Comparison of ENCODE assay signal across 9 cellular contexts in the genomic region with DNA sequence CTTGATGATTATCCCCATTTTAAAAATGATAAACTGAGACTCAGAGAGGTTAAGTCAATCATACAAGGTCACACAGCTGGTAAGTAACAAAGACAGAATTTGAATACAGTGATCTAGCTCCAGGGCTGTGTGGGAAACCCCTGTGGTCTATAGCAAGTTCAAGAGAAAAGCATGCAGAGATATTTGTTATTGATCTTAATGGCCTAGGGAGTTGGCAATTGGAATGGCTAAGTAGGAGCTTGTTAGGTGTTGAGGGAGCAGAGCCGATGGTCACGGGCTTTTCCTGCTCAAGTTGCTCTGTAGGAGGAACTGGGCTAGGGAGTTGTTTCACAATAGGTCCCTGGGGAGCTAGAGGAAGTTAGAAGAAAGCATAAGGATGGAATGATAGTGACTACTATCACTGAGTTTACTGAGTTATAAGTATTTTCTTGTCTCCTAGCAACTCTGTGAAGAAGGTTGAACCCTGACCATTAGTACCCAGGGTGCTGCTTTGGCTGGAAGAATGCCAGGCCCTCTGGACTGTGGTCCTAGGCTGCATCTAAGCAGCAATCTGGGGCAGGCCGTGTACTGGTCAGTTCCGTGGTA. TPM values are rescaled to one million over a fixed set of nuclear protein-coding genes. Genes with fewer than 3 reads are reported as not detected.
DNase-seq lines count a peak whose midpoint lies in the region; TF ChIP-seq lines count a peak whose summit lies in the region.
"Had no signal": no experiment of that assay in that cellular context is flagged by ENCODE, and none has a peak within 500 bp of the region (broad histone marks: within the 10 kb centered on the region; RNA-seq: fewer than 3 reads in every experiment).

No MANE protein-coding gene starts in this region.

- peaks cover 0 to 4% of the 10 kb centered on the region in 2 experiments; a peak in 1 of 3 replicates for H3K36me3 ChIP-seq in HEK293 (ENCODE audit: control insufficient read depth in 2 of 2, insufficient read depth in 1 of 2, low read length in 2 of 2)
- peaks cover 0 to 16% (median 0%) of the 10 kb centered on the region in 3 donors for H3K36me3 ChIP-seq in Peyer's patch

- POLR2A ChIA-PET in HEK293 (lab: Yijun Ruan, JAX): interaction anchor here (2.8 kb wide), 1 partner anchor 29 kb away, joined by 18 read pairs; the partner anchor contains the start of gene RNF125

- no peaks in the 10 kb centered on the region for H3K27me3 ChIP-seq in Peyer's patch

- H3K4me3 ChIP-seq in HEK293 (ENCODE audit: low read depth, low read length) (no peak overlapping the region), Peyer's patch (no peak overlapping the region), fibroblast of mammary gland (ENCODE audit: control insufficient read depth, low read depth, low read length) (no peak overlapping the region), skeletal muscle cell (ENCODE audit: low read depth, low read length) (no peak overlapping the region)

- CTCF ChIA-PET in HEK293 (lab: Yijun Ruan, JAX): no interaction called here

- no peak overlapping the region for H3K27ac ChIP-seq in HEK293 (ENCODE audit: extremely low read depth, low read depth, low read length)
- H3K27ac ChIP-seq in Peyer's patch: peak overlapping the region; percentile 33 to 86 (median 40)
- H3K27ac ChIP-seq: VCaP had no signal

- TF ChIP-seq POLR2A in Peyer's patch (IDR thresholded peaks at IDR 0.05): peak in 1 of 2 donors; percentile 17

- H3K9me3 ChIP-seq in HEK293 (ENCODE audit: control insufficient read depth, insufficient read depth, low read depth, low read length) (no peaks in the 10 kb centered on the region), Peyer's patch (no peaks in the 10 kb centered on the region)

- TF ChIP-seq CTCF in HEK293 (tag by site-specific recombination; IDR thresholded peaks at IDR 0.05): no peak
- TF ChIP-seq CTCF in Peyer's patch (IDR thresholded peaks at IDR 0.05): no peak
- TF ChIP-seq CTCF in fibroblast of mammary gland (conservative IDR thresholded peaks at IDR 0.05; ENCODE audit: control insufficient read depth, insufficient read depth, low read depth, low read length): no peak

- DNase-seq in DMS53 (lab: John Stamatoyannopoulos, UW) (peak; percentile 11), DMS53 treated with DMSO at 0.1 percent for 48 hours (lab: John Stamatoyannopoulos, UW; ENCODE audit: unreplicated experiment) (no peak), Peyer's patch (peak in 2 of 3 donors; percentile 79 to 85), fibroblast of mammary gland (ENCODE audit: low read depth) (peak; percentile 89), skeletal muscle cell (ENCODE audit: low read depth) (peak; percentile 63), NCI-H1092 treated with DMSO at 0.1 percent for 48 hours (lab: John Stamatoyannopoulos, UW) (no peak), cerebellum (ENCODE audit: low spot score) (no peak)

- H3K4me1 ChIP-seq in HEK293 (ENCODE audit: control insufficient read depth, insufficient read depth, low read length): peaks cover 6% of the 10 kb centered on the region
- H3K4me1 ChIP-seq in Peyer's patch: peaks cover 0 to 28% (median 12%) of the 10 kb centered on the region in 4 donors

TF ChIP-seq in HEK293, 187 proteins besides CTCF, POLR2A, EP300 and RAD21 (continues in another document):
- TF ChIP-seq ZNF366 (tag by site-specific recombination; conservative IDR thresholded peaks at IDR 0.05) (peak; percentile 39; the same call in 1 of the 2 replicates), ZBTB49 (tag by site-specific recombination; IDR thresholded peaks at IDR 0.05; ENCODE audit: low read depth) (no peak), ZNF335 (tag by site-specific recombination; conservative IDR thresholded peaks at IDR 0.05) (no peak), KLF8 (tag by site-specific recombination; IDR thresholded peaks at IDR 0.05) (no peak), ZNF776 (tag by site-specific recombination; IDR thresholded peaks at IDR 0.05; ENCODE audit: borderline replicate concordance) (no peak), ZNF558 (tag by site-specific recombination; IDR thresholded peaks at IDR 0.05) (no peak), ZNF654 (tag by site-specific recombination; IDR thresholded peaks at IDR 0.05; ENCODE audit: low read depth) (no peak), PRDM1 (tag by site-specific recombination; IDR thresholded peaks at IDR 0.05) (0 out of 2 replicates have a peak, but pooled peaks have one; percentile 12), ZNF768 (tag by site-specific recombination; IDR thresholded peaks at IDR 0.05) (peak; percentile 59; the same call in 1 of the 2 replicates), ZNF701 (tag by site-specific recombination; IDR thresholded peaks at IDR 0.05) (no peak), TRIM28 (IDR thresholded peaks at IDR 0.05; ENCODE audit: borderline replicate concordance, low read length) (peak; percentile 37; the same call in 1 of the 2 replicates), ZNF19 (tag by site-specific recombination; IDR thresholded peaks at IDR 0.05; ENCODE audit: low read depth) (no peak)
- TF ChIP-seq, protein P1, sequence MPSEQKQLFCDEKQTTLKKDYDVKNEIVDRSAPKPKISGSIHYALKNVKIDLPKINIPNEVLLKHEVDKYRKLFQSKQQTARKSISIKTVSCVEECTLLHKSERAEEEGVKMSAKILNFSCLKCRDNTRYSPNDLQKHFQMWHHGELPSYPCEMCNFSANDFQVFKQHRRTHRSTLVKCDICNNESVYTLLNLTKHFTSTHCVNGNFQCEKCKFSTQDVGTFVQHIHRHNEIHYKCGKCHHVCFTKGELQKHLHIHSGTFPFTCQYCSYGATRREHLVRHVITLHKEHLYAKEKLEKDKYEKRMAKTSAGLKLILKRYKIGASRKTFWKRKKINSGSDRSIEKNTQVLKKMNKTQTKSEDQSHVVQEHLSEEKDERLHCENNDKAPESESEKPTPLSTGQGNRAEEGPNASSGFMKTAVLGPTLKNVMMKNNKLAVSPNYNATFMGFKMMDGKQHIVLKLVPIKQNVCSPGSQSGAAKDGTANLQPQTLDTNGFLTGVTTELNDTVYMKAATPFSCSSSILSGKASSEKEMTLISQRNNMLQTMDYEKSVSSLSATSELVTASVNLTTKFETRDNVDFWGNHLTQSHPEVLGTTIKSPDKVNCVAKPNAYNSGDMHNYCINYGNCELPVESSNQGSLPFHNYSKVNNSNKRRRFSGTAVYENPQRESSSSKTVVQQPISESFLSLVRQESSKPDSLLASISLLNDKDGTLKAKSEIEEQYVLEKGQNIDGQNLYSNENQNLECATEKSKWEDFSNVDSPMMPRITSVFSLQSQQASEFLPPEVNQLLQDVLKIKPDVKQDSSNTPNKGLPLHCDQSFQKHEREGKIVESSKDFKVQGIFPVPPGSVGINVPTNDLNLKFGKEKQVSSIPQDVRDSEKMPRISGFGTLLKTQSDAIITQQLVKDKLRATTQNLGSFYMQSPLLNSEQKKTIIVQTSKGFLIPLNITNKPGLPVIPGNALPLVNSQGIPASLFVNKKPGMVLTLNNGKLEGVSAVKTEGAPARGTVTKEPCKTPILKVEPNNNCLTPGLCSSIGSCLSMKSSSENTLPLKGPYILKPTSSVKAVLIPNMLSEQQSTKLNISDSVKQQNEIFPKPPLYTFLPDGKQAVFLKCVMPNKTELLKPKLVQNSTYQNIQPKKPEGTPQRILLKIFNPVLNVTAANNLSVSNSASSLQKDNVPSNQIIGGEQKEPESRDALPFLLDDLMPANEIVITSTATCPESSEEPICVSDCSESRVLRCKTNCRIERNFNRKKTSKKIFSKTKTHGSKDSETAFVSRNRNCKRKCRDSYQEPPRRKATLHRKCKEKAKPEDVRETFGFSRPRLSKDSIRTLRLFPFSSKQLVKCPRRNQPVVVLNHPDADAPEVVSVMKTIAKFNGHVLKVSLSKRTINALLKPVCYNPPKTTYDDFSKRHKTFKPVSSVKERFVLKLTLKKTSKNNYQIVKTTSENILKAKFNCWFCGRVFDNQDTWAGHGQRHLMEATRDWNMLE (tag by site-specific recombination; conservative IDR thresholded peaks at IDR 0.05; ENCODE audit: low read depth): no peak
- TF ChIP-seq, protein P2, sequence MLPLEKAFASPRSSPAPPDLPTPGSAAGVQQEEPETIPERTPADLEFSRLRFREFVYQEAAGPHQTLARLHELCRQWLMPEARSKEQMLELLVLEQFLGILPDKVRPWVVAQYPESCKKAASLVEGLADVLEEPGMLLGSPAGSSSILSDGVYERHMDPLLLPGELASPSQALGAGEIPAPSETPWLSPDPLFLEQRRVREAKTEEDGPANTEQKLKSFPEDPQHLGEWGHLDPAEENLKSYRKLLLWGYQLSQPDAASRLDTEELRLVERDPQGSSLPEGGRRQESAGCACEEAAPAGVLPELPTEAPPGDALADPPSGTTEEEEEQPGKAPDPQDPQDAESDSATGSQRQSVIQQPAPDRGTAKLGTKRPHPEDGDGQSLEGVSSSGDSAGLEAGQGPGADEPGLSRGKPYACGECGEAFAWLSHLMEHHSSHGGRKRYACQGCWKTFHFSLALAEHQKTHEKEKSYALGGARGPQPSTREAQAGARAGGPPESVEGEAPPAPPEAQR (tag by site-specific recombination; IDR thresholded peaks at IDR 0.05): no peak

RNA-seq across cellular contexts. Expression of gene RNF125, which starts 30.0 kb away (rescaled TPM):
- total RNA-seq in Peyer's patch: 10 to 100 TPM in 3 of 4 donors, 1 to 10 TPM in 1; 1.7 to 19.6 (median 16.1) TPM
- total RNA-seq in cerebellum: 2.5 TPM

RNA-seq across cellular contexts. Expression of gene RNF138, which starts 43.1 kb away (rescaled TPM):
- total RNA-seq in Peyer's patch: 10 to 100 TPM; 11.1 to 21.7 (median 15.4) TPM
- 47.6 TPM for total RNA-seq in cerebellum

Comparison
In these comparisons a context has a peak if more than half of its experiments do, and no peak if none do; other contexts are left out.
1. DNase-seq: peak in DMS53 (single experiment), Peyer's patch (2 of 3), fibroblast of mammary gland (single experiment) and skeletal muscle cell (single experiment); none in DMS53 treated with DMSO at 0.1 percent for 48 hours (single experiment), NCI-H1092 treated with DMSO at 0.1 percent for 48 hours (single experiment) and cerebellum (single experiment).